In the genomic region with DNA sequence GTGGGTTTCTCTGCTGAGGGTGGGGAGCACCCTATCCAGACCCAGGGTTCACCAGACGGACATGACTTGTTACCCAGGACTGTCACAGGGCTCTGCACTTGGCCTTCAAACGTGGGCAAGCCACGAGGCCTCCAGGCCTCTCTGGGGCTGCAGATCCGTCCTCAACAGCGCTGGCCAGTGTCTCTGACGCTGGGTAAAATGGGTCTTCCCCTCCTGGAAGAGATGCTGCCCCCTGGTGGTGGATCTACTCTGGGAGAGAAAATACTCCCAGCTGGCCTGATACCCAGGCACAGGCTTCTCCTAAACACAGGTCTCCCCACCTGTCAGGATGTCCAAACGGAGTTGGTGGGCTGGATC, we compare ENCODE assay signal across 8 cellular contexts. TPM values are rescaled to one million over a fixed set of nuclear protein-coding genes. Genes with fewer than 3 reads are reported as not detected.
A peak's percentile ranks its signal among the peaks of the same experiment; 100 is the strongest.
DNase-seq lines count a peak whose midpoint lies in the region; ATAC-seq and TF ChIP-seq lines count a peak whose summit lies in the region.

No MANE protein-coding gene starts in this region.

- no peaks in the 10 kb centered on the region for H4K20me1 ChIP-seq in PC-3 (ENCODE audit: low read length)

- H2AFZ ChIP-seq in PC-3 (ENCODE audit: low read length), result peak overlapping the region; percentile 35; the same call in 1 of the 2 replicates

- H3K9me3 ChIP-seq in PC-3 (ENCODE audit: low read length) (no peaks in the 10 kb centered on the region), esophagus muscularis mucosa (no peaks in the 10 kb centered on the region)

- no TSS peak for BruUV-seq in PC-3 (replicated peaks; lab: Mats Ljungman, UMichigan)

- H3F3A ChIP-seq in PC-3 (ENCODE audit: low read length, unreplicated experiment), result no peaks in the 10 kb centered on the region

- TF ChIP-seq EP300 in esophagus muscularis mucosa (IDR thresholded peaks at IDR 0.05), result no peak

- POLR2A ChIA-PET in PC-3 (lab: Charles Lee; ENCODE audit: unreplicated experiment), result no interaction called here

- TF ChIP-seq POLR2A in esophagus muscularis mucosa (IDR thresholded peaks at IDR 0.05; ENCODE audit: low read depth), result no peak

- ATAC-seq in GM18861 (IDR thresholded peaks at IDR 0.05; ENCODE audit: unreplicated experiment) (peak; percentile 59), PC-3 (peak; percentile 74), natural killer cell (peak; percentile 73 to 87 (median 80))
- ATAC-seq in stimulated activated effector memory CD8-positive, alpha-beta T cell treated with anti-CD3 and anti-CD28 coated beads, Interleukin-12 subunit alpha, Interleukin-12 subunit beta, amount 100 ng/mL, for 72 hours, result peak; percentile 69

- peaks cover 0 to 4% of the 10 kb centered on the region in 2 donors for H3K27me3 Mint-ChIP-seq in natural killer cell (ENCODE audit: low read depth in 2 of 2)

- H3K36me3 ChIP-seq in PC-3 (ENCODE audit: low read depth, low read length) (no peaks in the 10 kb centered on the region), esophagus muscularis mucosa (peaks cover 0 to 66% (median 46%) of the 10 kb centered on the region in 4 donors)

- no peak overlapping the region for H3K27ac Mint-ChIP-seq in natural killer cell
- peak overlapping the region; percentile 58 for H3K27ac Mint-ChIP-seq in stimulated activated effector memory CD8-positive, alpha-beta T cell treated with anti-CD3 and anti-CD28 coated beads, Interleukin-12 subunit alpha, Interleukin-12 subunit beta, amount 100 ng/mL, for 72 hours

- no peak overlapping the region for H3K4me3 ChIP-seq in PC-3 (ENCODE audit: low read length)
- H3K4me3 ChIP-seq in esophagus muscularis mucosa, result no peak overlapping the region

- no peak overlapping the region for H3K4me3 Mint-ChIP-seq in natural killer cell
- H3K4me3 Mint-ChIP-seq in stimulated activated effector memory CD8-positive, alpha-beta T cell treated with anti-CD3 and anti-CD28 coated beads, Interleukin-12 subunit alpha, Interleukin-12 subunit beta, amount 100 ng/mL, for 72 hours, result no peak overlapping the region

- DNase-seq in AG08395 (ENCODE audit: low spot score), result peak; percentile 82
- DNase-seq in HUDEP-2 (lab: John Stamatoyannopoulos, UW; ENCODE audit: unreplicated experiment in 76 of 76), result peak in 74 of 76 experiments; percentile 7 to 88 (median 52)
- DNase-seq in PC-3, result peak; percentile 94
- peak; percentile 81 for DNase-seq in activated T-cell treated with anti-CD3 and anti-CD28 coated beads, Interleukin-2, amount 50 U/mL, for 1 hour
- DNase-seq in esophagus muscularis mucosa (ENCODE audit: extremely low spot score), result no peak
- DNase-seq in natural killer cell, result peak; percentile 49
- DNase-seq in stimulated activated effector memory CD8-positive, alpha-beta T cell treated with anti-CD3 and anti-CD28 coated beads, Interleukin-12 subunit alpha, Interleukin-12 subunit beta, amount 100 ng/mL, for 72 hours (ENCODE audit: low spot score in 2 of 2), result peak; percentile 85 to 91

- H3K9me2 ChIP-seq in PC-3 (replicated peaks; ENCODE audit: low read length), result no peaks in the 10 kb centered on the region

- no peaks in the 10 kb centered on the region for H3K79me2 ChIP-seq in PC-3 (ENCODE audit: low read length)

- H3K4me2 ChIP-seq in PC-3 (ENCODE audit: low read length), result peak overlapping the region; percentile 39; the same call in 1 of the 2 replicates

- H3K4me1 Mint-ChIP-seq in natural killer cell, result peaks cover 0 to 15% of the 10 kb centered on the region in 2 donors
- peaks cover 26% of the 10 kb centered on the region for H3K4me1 Mint-ChIP-seq in stimulated activated effector memory CD8-positive, alpha-beta T cell treated with anti-CD3 and anti-CD28 coated beads, Interleukin-12 subunit alpha, Interleukin-12 subunit beta, amount 100 ng/mL, for 72 hours

- 80% methylated on average over 1 of the region's 7 CpGs for WGBS in esophagus muscularis mucosa

- H3K9ac ChIP-seq in PC-3 (ENCODE audit: low read length), result peak overlapping the region; percentile 57

- no peaks in the 10 kb centered on the region for H3K36me3 Mint-ChIP-seq in natural killer cell
- no peaks in the 10 kb centered on the region for H3K36me3 Mint-ChIP-seq in stimulated activated effector memory CD8-positive, alpha-beta T cell treated with anti-CD3 and anti-CD28 coated beads, Interleukin-12 subunit alpha, Interleukin-12 subunit beta, amount 100 ng/mL, for 72 hours

- no peaks in the 10 kb centered on the region for H3K9me3 Mint-ChIP-seq in natural killer cell
- H3K9me3 Mint-ChIP-seq in stimulated activated effector memory CD8-positive, alpha-beta T cell treated with anti-CD3 and anti-CD28 coated beads, Interleukin-12 subunit alpha, Interleukin-12 subunit beta, amount 100 ng/mL, for 72 hours, result no peaks in the 10 kb centered on the region

- H3K27me3 ChIP-seq in PC-3 (ENCODE audit: low read length) (no peaks in the 10 kb centered on the region), esophagus muscularis mucosa (no peaks in the 10 kb centered on the region)

- CTCF ChIA-PET in PC-3 (lab: Charles Lee), result interaction anchor here (2.3 kb wide), 1 partner anchor 58 kb away, joined by 17 read pairs; no protein-coding TSS in a partner anchor

- intact Hi-C loops in PC-3 (cut with micrococcal nuclease), result loop anchor here (1.0 to 10.0 kb wide), 5 partner anchors 51 to 455 kb away; a partner anchor contains a TSS
- intact Hi-C loops in esophagus muscularis mucosa (cut with DNase I), result loop anchor here (5.0 to 10.0 kb wide), 3 partner anchors 33 to 135 kb away; no protein-coding TSS in a partner anchor
- intact Hi-C loops in natural killer cell (cut with micrococcal nuclease), result no loop called here

- TF ChIP-seq CTCF in PC-3 (conservative IDR thresholded peaks at IDR 0.05; ENCODE audit: low read depth, low read length) (peak; percentile 90), esophagus muscularis mucosa (IDR thresholded peaks at IDR 0.05) (peak; percentile 74 to 88 (median 83)), natural killer cell (IDR thresholded peaks at IDR 0.05) (peak; percentile 73)

- H3K27ac ChIP-seq in PC-3 (ENCODE audit: low read length), result peak overlapping the region; percentile 56
- peak overlapping the region; percentile 88 to 93 (median 92) for H3K27ac ChIP-seq in esophagus muscularis mucosa (replicated peaks in 1 of 4)

- peaks cover 30% of the 10 kb centered on the region for H3K4me1 ChIP-seq in PC-3 (ENCODE audit: insufficient read depth, low read length)
- peaks cover 94 to 100% (median 98%) of the 10 kb centered on the region in 4 donors for H3K4me1 ChIP-seq in esophagus muscularis mucosa

RNA-seq across cellular contexts. Expression of a gene that starts 3.7 kb away (rescaled TPM):
- total RNA-seq in PC-3 (2014; rRNA removed), result 0.92 and 1.0 TPM in 2 replicates
- under 1 TPM in 1 of 4 donors, not detected in 3; 0.40 TPM for total RNA-seq in esophagus muscularis mucosa
- total RNA-seq in natural killer cell, result not detected

RNA-seq across cellular contexts. Expression of a gene that starts 25.7 kb away (rescaled TPM):
- total RNA-seq in PC-3 (2014; rRNA removed) (4.6 and 5.0 TPM in 2 replicates), esophagus muscularis mucosa (100 to 1,000 TPM in 3 of 4 donors, 10 to 100 TPM in 1; 99.2 to 342 (median 175) TPM), natural killer cell (under 1 TPM in 2 of 3 donors, not detected in 1; 0.15 to 0.16 TPM)

RNA-seq across cellular contexts. Expression of a gene that starts 51.6 kb away (rescaled TPM):
- total RNA-seq in PC-3 (2014; rRNA removed) (4.2 and 5.4 TPM in 2 replicates), esophagus muscularis mucosa (10 to 100 TPM in 1 of 4 donors, 1 to 10 TPM in 3; 5.8 to 11.8 (median 9.4) TPM), natural killer cell (1 to 10 TPM; 5.5 to 6.6 (median 6.4) TPM)

Comparison
In these comparisons a context has a peak if more than half of its experiments do, and no peak if none do; other contexts are left out.
1. RNA of a gene that starts 25.7 kb away (total RNA-seq): 99.2 to 342 TPM in esophagus muscularis mucosa; 4.6 to 5.0 TPM in PC-3 and 0.15 to 0.16 TPM in natural killer cell; every median in the first group is over 10 times any median in the second.
2. Peak in every context shown above with its lines, with median percentiles within 50 percentile points of each other: ATAC-seq and CTCF ChIP-seq.